Comparison of ENCODE assay signal across 14 cellular contexts in genomic region chr9:76297721-76298239, GRCh38.
DNase-seq lines count a peak whose midpoint lies in the region; ATAC-seq and TF ChIP-seq lines count a peak whose summit lies in the region.
"Had no signal": no experiment of that assay in that cellular context is flagged by ENCODE, and none has a peak within 500 bp of the region (broad histone marks: within the 10 kb centered on the region; RNA-seq: fewer than 3 reads in every experiment).

No MANE protein-coding gene starts in this region.

- H3K36me3 ChIP-seq in ovary = no peaks in the 10 kb centered on the region
- H3K36me3 ChIP-seq: neutrophil had no signal

- TF ChIP-seq CTCF in AG09309 (IDR thresholded peaks at IDR 0.05; ENCODE audit: control insufficient read depth, insufficient read depth, low read depth, low read length, missing control alignments) = no peak
- TF ChIP-seq CTCF in fibroblast of pulmonary artery (IDR thresholded peaks at IDR 0.05; ENCODE audit: low read length, missing control alignments) = no peak
- no peak for TF ChIP-seq CTCF in ovary (IDR thresholded peaks at IDR 0.05)

- no peak overlapping the region for H3K4me3 Mint-ChIP-seq in activated CD4-positive, alpha-beta memory T cell treated with anti-CD3 and anti-CD28 coated beads, Interleukin-2, amount 10 ng/mL, durations not matched to agents 7 days and 5 days
- H3K4me3 Mint-ChIP-seq: CD4-positive, CD25-positive, alpha-beta regulatory T cell had no signal

- no peak for TF ChIP-seq POLR2A in ovary (IDR thresholded peaks at IDR 0.05)

- H3K4me1 ChIP-seq in ovary (ENCODE audit: insufficient read depth) = peaks cover 5% of the 10 kb centered on the region

- H3K36me3 Mint-ChIP-seq in activated CD4-positive, alpha-beta memory T cell treated with anti-CD3 and anti-CD28 coated beads, Interleukin-2, amount 10 ng/mL, durations not matched to agents 7 days and 5 days (ENCODE audit: low read depth) = no peaks in the 10 kb centered on the region
- H3K36me3 Mint-ChIP-seq: CD4-positive, CD25-positive, alpha-beta regulatory T cell had no signal

- H3K27me3 ChIP-seq in ovary = no peaks in the 10 kb centered on the region
- H3K27me3 ChIP-seq: neutrophil had no signal

- H3K9me3 ChIP-seq in ovary = no peaks in the 10 kb centered on the region
- H3K9me3 ChIP-seq: neutrophil had no signal

- ATAC-seq in GM18520 (IDR thresholded peaks at IDR 0.05; ENCODE audit: unreplicated experiment) = no peak

- H3K27ac ChIP-seq in ovary = peak overlapping the region; percentile 51 to 77
- H3K27ac ChIP-seq: epithelial cell of prostate, neutrophil, SK-N-MC had no signal

- peak; percentile 14 for DNase-seq in AG09309 (ENCODE audit: low read depth)
- peak; percentile 46 for DNase-seq in NOMO-1 treated with DMSO at 0.1 percent for 48 hours (lab: John Stamatoyannopoulos, UW; ENCODE audit: unreplicated experiment)
- peak; percentile 48 for DNase-seq in fibroblast of pulmonary artery (ENCODE audit: low read depth)
- DNase-seq in ovary = peak; percentile 39 to 55 (median 50)
- DNase-seq in HUDEP-2 (lab: John Stamatoyannopoulos, UW; ENCODE audit: unreplicated experiment in 76 of 76) = no peak
- DNase-seq in activated CD4-positive, alpha-beta memory T cell treated with anti-CD3 and anti-CD28 coated beads, Interleukin-2, amount 10 ng/mL, durations not matched to agents 7 days and 5 days = no peak
- DNase-seq in stimulated activated naive CD4-positive, alpha-beta T cell treated with Interleukin-2 at 50 U/mL for 16 hours (lab: John Stamatoyannopoulos, UW) = no peak
- DNase-seq: activated T-cell treated with anti-CD3 and anti-CD28 coated beads for 4 hours; CD4-positive, CD25-positive, alpha-beta regulatory T cell; NCI-H1092 had no signal

- TF ChIP-seq EP300 in ovary (IDR thresholded peaks at IDR 0.05) = no peak

- no peaks in the 10 kb centered on the region for H3K4me1 Mint-ChIP-seq in activated CD4-positive, alpha-beta memory T cell treated with anti-CD3 and anti-CD28 coated beads, Interleukin-2, amount 10 ng/mL, durations not matched to agents 7 days and 5 days

- H3K9me3 Mint-ChIP-seq in activated CD4-positive, alpha-beta memory T cell treated with anti-CD3 and anti-CD28 coated beads, Interleukin-2, amount 10 ng/mL, durations not matched to agents 7 days and 5 days = no peaks in the 10 kb centered on the region
- H3K9me3 Mint-ChIP-seq: CD4-positive, CD25-positive, alpha-beta regulatory T cell had no signal

- H3K27me3 Mint-ChIP-seq in activated CD4-positive, alpha-beta memory T cell treated with anti-CD3 and anti-CD28 coated beads, Interleukin-2, amount 10 ng/mL, durations not matched to agents 7 days and 5 days = no peaks in the 10 kb centered on the region

- CTCF ChIA-PET in activated CD4-positive, alpha-beta memory T cell treated with anti-CD3 and anti-CD28 coated beads, Interleukin-2, amount 10 ng/mL, durations not matched to agents 7 days and 5 days (lab: Charles Lee) = no interaction called here

- POLR2A ChIA-PET in activated CD4-positive, alpha-beta memory T cell treated with anti-CD3 and anti-CD28 coated beads, Interleukin-2, amount 10 ng/mL, durations not matched to agents 7 days and 5 days (lab: Charles Lee) = no interaction called here

- intact Hi-C loops in ovary (cut with DNase I) = loop anchor here in 2 of 4 donors (10.0 kb wide), 2 partner anchors 213 to 403 kb away; partner anchors contain the start of gene PCSK5 (in 1 of the 2)

- H3K4me3 ChIP-seq in AG09309 (ENCODE audit: control insufficient read depth, low read depth, low read length) (no peak overlapping the region), fibroblast of pulmonary artery (replicated peaks; ENCODE audit: low read depth, low read length) (no peak overlapping the region), ovary (no peak overlapping the region)
- H3K4me3 ChIP-seq: SK-N-MC had no signal

- WGBS in ovary, 3 donors = 5 to 9% (median 5%) methylated on average over 14 of the region's 14 CpGs

- no peak overlapping the region for H3K27ac Mint-ChIP-seq in activated CD4-positive, alpha-beta memory T cell treated with anti-CD3 and anti-CD28 coated beads, Interleukin-2, amount 10 ng/mL, durations not matched to agents 7 days and 5 days
- H3K27ac Mint-ChIP-seq: CD4-positive, CD25-positive, alpha-beta regulatory T cell had no signal

Comparison
In these comparisons a context has a peak if more than half of its experiments do, and no peak if none do; other contexts are left out.
1. DNase-seq: peak in AG09309 (single experiment), NOMO-1 treated with DMSO at 0.1 percent for 48 hours (single experiment), fibroblast of pulmonary artery (single experiment) and ovary (5 of 5); none in HUDEP-2 (0 of 76), activated CD4-positive, alpha-beta memory T cell treated with anti-CD3 and anti-CD28 coated beads, Interleukin-2, amount 10 ng/mL, durations not matched to agents 7 days and 5 days (single experiment) and stimulated activated naive CD4-positive, alpha-beta T cell treated with Interleukin-2 at 50 U/mL for 16 hours (single experiment).